ENCODE assay signal across 8 cellular contexts in genomic region chr1:87826639-87827345, GRCh38.
A peak's percentile ranks its signal among the peaks of the same experiment; 100 is the strongest.
DNase-seq lines count a peak whose midpoint lies in the region; ATAC-seq and TF ChIP-seq lines count a peak whose summit lies in the region.

No MANE protein-coding gene starts in this region.

- BruUV-seq in A673 (replicated peaks; lab: Mats Ljungman, UMichigan) = no TSS peak

- CTCF ChIA-PET in A673 (lab: Charles Lee) = no interaction called here

- H3K4me3 ChIP-seq in A673 (ENCODE audit: low read depth, low read length, poor library complexity, severe bottlenecking) = no peak overlapping the region
- H3K4me3 ChIP-seq in upper lobe of left lung = peak overlapping the region in 2 of 4 donors; percentile 37 to 38

- no peaks in the 10 kb centered on the region for H3K9me3 ChIP-seq in A673 (ENCODE audit: low read depth, low read length, poor library complexity, severe bottlenecking)
- H3K9me3 ChIP-seq in upper lobe of left lung = no peaks in the 10 kb centered on the region

- H3K27ac ChIP-seq in A673 (ENCODE audit: low read depth, low read length, poor library complexity, severe bottlenecking) (peak overlapping the region; percentile 43), upper lobe of left lung (peak overlapping the region in 2 of 4 donors; percentile 9 to 16)

- H3K36me3 ChIP-seq in A673 (ENCODE audit: insufficient read depth, low read length, poor library complexity, severe bottlenecking) = no peaks in the 10 kb centered on the region
- no peaks in the 10 kb centered on the region for H3K36me3 ChIP-seq in upper lobe of left lung

- TF ChIP-seq EP300 in upper lobe of left lung (IDR thresholded peaks at IDR 0.05) = no peak

- intact Hi-C loops in A673 (cut with micrococcal nuclease; ENCODE audit: unreplicated experiment) = loop anchor here (1.0 kb wide), 1 partner anchor 37 kb away; no protein-coding TSS in a partner anchor

- H3K27me3 ChIP-seq in A673 (replicated peaks; ENCODE audit: insufficient read depth, low read depth, low read length, poor library complexity) (no peaks in the 10 kb centered on the region), upper lobe of left lung (no peaks in the 10 kb centered on the region)

- no peak for TF ChIP-seq CTCF in A673 (conservative IDR thresholded peaks at IDR 0.05; ENCODE audit: low read depth, low read length)
- TF ChIP-seq CTCF in upper lobe of left lung (IDR thresholded peaks at IDR 0.05) = no peak

- 20 to 25% methylated on average over 7 of the region's 7 CpGs for WGBS in upper lobe of left lung, 2 donors

- DNase-seq in A673 (ENCODE audit: low spot score) (peak; percentile 83), hepatic stellate cell (ENCODE audit: low spot score) (peak; percentile 37), upper lobe of left lung (peak in 1 of 2 donors; percentile 34), NCI-H2196 treated with DMSO at 0.1 percent for 48 hours (lab: John Stamatoyannopoulos, UW; ENCODE audit: unreplicated experiment) (no peak)
- DNase-seq in stimulated activated naive CD4-positive, alpha-beta T cell (lab: John Stamatoyannopoulos, UW) = no peak

- ATAC-seq in GM19351 (IDR thresholded peaks at IDR 0.05; ENCODE audit: unreplicated experiment) = peak; percentile 96
- peak; percentile 95 for ATAC-seq in HG03159 (IDR thresholded peaks at IDR 0.05; ENCODE audit: unreplicated experiment)
- ATAC-seq in SK-N-SH treated with all-trans-retinoic acid at 6 μM for 48 hours = peak; percentile 99
- peak; percentile 88 to 95 for ATAC-seq in upper lobe of left lung (ENCODE audit: low FRiP score in 2 of 2)

- POLR2A ChIA-PET in A673 (lab: Charles Lee; ENCODE audit: low non-redundant PET) = no interaction called here

- TF ChIP-seq POLR2A in upper lobe of left lung (IDR thresholded peaks at IDR 0.05) = no peak

- H3K4me1 ChIP-seq in A673 (ENCODE audit: insufficient read depth, low read length, poor library complexity, severe bottlenecking) (peaks cover 16% of the 10 kb centered on the region), upper lobe of left lung (peaks cover 0 to 9% (median 0%) of the 10 kb centered on the region in 4 donors)

TF ChIP-seq in SK-N-SH treated with all-trans-retinoic acid at 6 μM for 48 hours, 23 proteins besides CTCF, POLR2A, EP300 and RAD21:
- TF ChIP-seq ZFP3 (CRISPR knock-in tag; IDR thresholded peaks at IDR 0.05) = no peak
- TF ChIP-seq PPARA (CRISPR knock-in tag; IDR thresholded peaks at IDR 0.05; ENCODE audit: borderline replicate concordance) = no peak

Comparison
In these comparisons a context has a peak if more than half of its experiments do, and no peak if none do; other contexts are left out.
1. DNase-seq: peak in A673 (single experiment) and hepatic stellate cell (single experiment); none in NCI-H2196 treated with DMSO at 0.1 percent for 48 hours (single experiment) and stimulated activated naive CD4-positive, alpha-beta T cell (0 of 6).
2. Peak in every context shown above with its lines, with median percentiles within 50 percentile points of each other: ATAC-seq.